8 cellular contexts compared by ENCODE assay signal in genomic region chr19:3572132-3572854, GRCh38. TPM values are rescaled to one million over a fixed set of nuclear protein-coding genes. Genes with fewer than 3 reads are reported as not detected.
DNase-seq lines count a peak whose midpoint lies in the region; ATAC-seq and TF ChIP-seq lines count a peak whose summit lies in the region.

No MANE protein-coding gene starts in this region.

- H3K4me3 ChIP-seq in A673 (ENCODE audit: low read depth, low read length, poor library complexity, severe bottlenecking) (peak overlapping the region; percentile 86), breast epithelium (peak overlapping the region; percentile 90 to 96 (median 95)), iPS-20b (ENCODE audit: low read length) (peak overlapping the region; percentile 64), skeletal muscle satellite cell (ENCODE audit: low read length) (peak overlapping the region; percentile 70)

- DNase-seq in A673 (ENCODE audit: low spot score) = peak; percentile 100
- peak; percentile 99 for DNase-seq in NCI-H2196 (lab: John Stamatoyannopoulos, UW; ENCODE audit: unreplicated experiment)
- peak; percentile 100 for DNase-seq in breast epithelium (ENCODE audit: low spot score in 2 of 2)

- H3K4me1 ChIP-seq in A673 (ENCODE audit: insufficient read depth, low read length, poor library complexity, severe bottlenecking) (peaks cover 16% of the 10 kb centered on the region), breast epithelium (no peaks in the 10 kb centered on the region), iPS-20b (ENCODE audit: insufficient read depth, low read length) (peaks cover 9% of the 10 kb centered on the region; the same call in 1 of the 2 replicates), skeletal muscle satellite cell (ENCODE audit: control insufficient read depth, insufficient read depth, low read length) (peaks cover 5% of the 10 kb centered on the region)

- intact Hi-C loops in A673 (cut with micrococcal nuclease; ENCODE audit: unreplicated experiment) = no loop called here
- intact Hi-C loops in breast epithelium (cut with DNase I; ENCODE audit: low total_unique reads) = no loop called here

- peaks cover 15% of the 10 kb centered on the region for H3K36me3 ChIP-seq in A673 (ENCODE audit: insufficient read depth, low read length, poor library complexity, severe bottlenecking)
- no peaks in the 10 kb centered on the region for H3K36me3 ChIP-seq in breast epithelium
- no peaks in the 10 kb centered on the region for H3K36me3 ChIP-seq in iPS-20b (ENCODE audit: insufficient read depth, low read depth, low read length)
- peaks cover 19% of the 10 kb centered on the region for H3K36me3 ChIP-seq in skeletal muscle satellite cell (ENCODE audit: insufficient read depth, low read length)

- H3K4me2 ChIP-seq in skeletal muscle satellite cell (ENCODE audit: low read length) = peak overlapping the region; percentile 82

- H3K27ac ChIP-seq in A673 (ENCODE audit: low read depth, low read length, poor library complexity, severe bottlenecking) (no peak overlapping the region), VCaP (peak overlapping the region; percentile 67), breast epithelium (peak overlapping the region; percentile 76 to 92), iPS-20b (ENCODE audit: low read length) (no peak overlapping the region)

- CTCF ChIA-PET in A673 (lab: Charles Lee) = no interaction called here

- H3K9me3 ChIP-seq in A673 (ENCODE audit: low read depth, low read length, poor library complexity, severe bottlenecking) (no peaks in the 10 kb centered on the region), breast epithelium (no peaks in the 10 kb centered on the region), iPS-20b (ENCODE audit: insufficient read depth, low read depth, low read length) (no peaks in the 10 kb centered on the region), skeletal muscle satellite cell (replicated peaks; ENCODE audit: low read length) (no peaks in the 10 kb centered on the region)

- POLR2A ChIA-PET in A673 (lab: Charles Lee; ENCODE audit: low non-redundant PET) = no interaction called here

- no TSS peak for BruUV-seq in A673 (replicated peaks; lab: Mats Ljungman, UMichigan)

- H3K9ac ChIP-seq in iPS-20b (ENCODE audit: low read depth, low read length) (peak overlapping the region; percentile 15; the same call in 1 of the 2 replicates), skeletal muscle satellite cell (ENCODE audit: low read depth, low read length) (peak overlapping the region; percentile 78)

- TF ChIP-seq POLR2A in breast epithelium (IDR thresholded peaks at IDR 0.05) = no peak

- ATAC-seq in GM18870 (IDR thresholded peaks at IDR 0.05; ENCODE audit: unreplicated experiment) (peak; percentile 95), HG03139 (IDR thresholded peaks at IDR 0.05; ENCODE audit: unreplicated experiment) (peak; percentile 85)

- TF ChIP-seq CTCF in A673 (conservative IDR thresholded peaks at IDR 0.05; ENCODE audit: low read depth, low read length) (no peak), VCaP (conservative IDR thresholded peaks at IDR 0.05) (no peak), breast epithelium (IDR thresholded peaks at IDR 0.05) (no peak)

- H3K27me3 ChIP-seq in A673 (replicated peaks; ENCODE audit: insufficient read depth, low read depth, low read length, poor library complexity) = no peaks in the 10 kb centered on the region
- H3K27me3 ChIP-seq in breast epithelium = no peaks in the 10 kb centered on the region
- no peaks in the 10 kb centered on the region for H3K27me3 ChIP-seq in iPS-20b (ENCODE audit: insufficient read depth, low read length)
- no peaks in the 10 kb centered on the region for H3K27me3 ChIP-seq in skeletal muscle satellite cell (ENCODE audit: control insufficient read depth, insufficient read depth, low read length)

RNA-seq across cellular contexts. Expression of gene HMG20B, which starts 0.5 kb away (rescaled TPM):
- 53.9 and 71.5 TPM in 2 replicates for total RNA-seq in A673 (2021)
- total RNA-seq in breast epithelium = 100 to 1,000 TPM; 120 to 142 (median 127) TPM
- total RNA-seq in skeletal muscle satellite cell (2012; rRNA removed) = 57.2 and 65.4 TPM in 2 replicates

RNA-seq across cellular contexts. Expression of gene GIPC3, which starts 13.0 kb away (rescaled TPM):
- total RNA-seq in A673 (2021) = 0.34 and 1.2 TPM in 2 replicates
- total RNA-seq in breast epithelium = under 1 TPM; 0.29 to 0.66 (median 0.64) TPM
- under 0.01 TPM in 1 of 2 replicates, not detected in the other for total RNA-seq in skeletal muscle satellite cell (2012; rRNA removed)

RNA-seq across cellular contexts. Expression of gene MFSD12, which starts 14.9 kb away (rescaled TPM):
- total RNA-seq in A673 (2021) (44.7 and 48.2 TPM in 2 replicates), breast epithelium (10 to 100 TPM; 44.5 to 50.9 (median 44.9) TPM)
- total RNA-seq in skeletal muscle satellite cell (2012; rRNA removed) = 83.4 and 112 TPM in 2 replicates

RNA-seq across cellular contexts. Expression of gene TEKTIP1, which starts 33.3 kb away (rescaled TPM):
- total RNA-seq in A673 (2021) (4.2 and 7.7 TPM in 2 replicates), breast epithelium (1 to 10 TPM in 1 of 3 donors, not detected in 2; 2.0 TPM)
- total RNA-seq in skeletal muscle satellite cell (2012; rRNA removed) = not detected in 2 replicates

RNA-seq across cellular contexts. Expression of gene TBXA2R, which starts 34.4 kb away (rescaled TPM):
- total RNA-seq in A673 (2021) = 0.56 and 0.70 TPM in 2 replicates
- under 1 TPM; 0.32 to 0.44 (median 0.33) TPM for total RNA-seq in breast epithelium
- 1.5 and 3.9 TPM in 2 replicates for total RNA-seq in skeletal muscle satellite cell (2012; rRNA removed)

Comparison
In these comparisons a context has a peak if more than half of its experiments do, and no peak if none do; other contexts are left out.
1. H3K27ac ChIP-seq: peak in VCaP (single experiment) and breast epithelium (2 of 2); none in A673 (single experiment) and iPS-20b (single experiment).
2. Peak in every context shown above with its lines, with median percentiles within 50 percentile points of each other: DNase-seq and H3K4me3 ChIP-seq.